2 cellular contexts compared by ENCODE assay signal in the genomic region with DNA sequence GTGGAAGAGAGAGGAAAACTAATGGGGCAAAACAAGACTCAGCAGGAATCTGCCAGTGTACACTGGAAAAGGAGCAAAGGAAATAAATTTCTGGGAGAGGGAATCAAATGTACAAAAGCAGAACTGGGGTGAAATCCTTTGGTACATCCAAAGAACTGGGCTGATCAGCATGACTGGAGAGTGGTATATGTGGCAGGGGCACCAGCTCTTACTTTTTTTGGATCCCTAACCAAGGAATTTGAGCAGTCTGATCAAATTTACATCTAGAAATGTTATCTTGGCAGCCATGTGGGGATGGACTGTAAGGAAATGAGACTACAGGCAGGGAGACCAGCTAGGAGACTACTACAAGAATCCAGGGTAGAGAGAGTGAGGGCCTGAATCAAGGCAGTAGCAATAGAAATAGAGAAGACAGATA.
TF ChIP-seq lines count a peak whose summit lies in the region.

No MANE protein-coding gene starts in this region.

TF ChIP-seq in SK-N-SH, 30 proteins besides CTCF, POLR2A, EP300 and RAD21:
- no peak for TF ChIP-seq GABPA (IDR thresholded peaks at IDR 0.05; ENCODE audit: low read depth)
- TF ChIP-seq, protein P1, sequence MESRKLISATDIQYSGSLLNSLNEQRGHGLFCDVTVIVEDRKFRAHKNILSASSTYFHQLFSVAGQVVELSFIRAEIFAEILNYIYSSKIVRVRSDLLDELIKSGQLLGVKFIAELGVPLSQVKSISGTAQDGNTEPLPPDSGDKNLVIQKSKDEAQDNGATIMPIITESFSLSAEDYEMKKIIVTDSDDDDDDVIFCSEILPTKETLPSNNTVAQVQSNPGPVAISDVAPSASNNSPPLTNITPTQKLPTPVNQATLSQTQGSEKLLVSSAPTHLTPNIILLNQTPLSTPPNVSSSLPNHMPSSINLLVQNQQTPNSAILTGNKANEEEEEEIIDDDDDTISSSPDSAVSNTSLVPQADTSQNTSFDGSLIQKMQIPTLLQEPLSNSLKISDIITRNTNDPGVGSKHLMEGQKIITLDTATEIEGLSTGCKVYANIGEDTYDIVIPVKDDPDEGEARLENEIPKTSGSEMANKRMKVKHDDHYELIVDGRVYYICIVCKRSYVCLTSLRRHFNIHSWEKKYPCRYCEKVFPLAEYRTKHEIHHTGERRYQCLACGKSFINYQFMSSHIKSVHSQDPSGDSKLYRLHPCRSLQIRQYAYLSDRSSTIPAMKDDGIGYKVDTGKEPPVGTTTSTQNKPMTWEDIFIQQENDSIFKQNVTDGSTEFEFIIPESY (IDR thresholded peaks at IDR 0.05; ENCODE audit: borderline replicate concordance, low read depth), result no peak
TF ChIP-seq in SK-N-SH: peak in this region for 0.

TF ChIP-seq in SK-N-SH treated with all-trans-retinoic acid at 6 μM for 48 hours, 23 proteins besides CTCF, POLR2A, EP300 and RAD21:
- TF ChIP-seq RARB (CRISPR knock-in tag; IDR thresholded peaks at IDR 0.05) (no peak), ZNF8 (CRISPR knock-in tag; IDR thresholded peaks at IDR 0.05) (no peak), ISL1 (CRISPR knock-in tag; IDR thresholded peaks at IDR 0.05) (no peak), PPARA (CRISPR knock-in tag; IDR thresholded peaks at IDR 0.05; ENCODE audit: borderline replicate concordance) (no peak), ESRRG (CRISPR knock-in tag; IDR thresholded peaks at IDR 0.05) (no peak), ZFP30 (CRISPR knock-in tag; IDR thresholded peaks at IDR 0.05) (no peak), GLIS3 (CRISPR knock-in tag; IDR thresholded peaks at IDR 0.05) (no peak), ZC3H10 (CRISPR knock-in tag; IDR thresholded peaks at IDR 0.05) (no peak), ZNF70 (CRISPR knock-in tag; IDR thresholded peaks at IDR 0.05) (no peak), CSDC2 (CRISPR knock-in tag; IDR thresholded peaks at IDR 0.05) (no peak), ZFP3 (CRISPR knock-in tag; IDR thresholded peaks at IDR 0.05) (no peak), SNAI2 (CRISPR knock-in tag; IDR thresholded peaks at IDR 0.05) (no peak), ZNF565 (CRISPR knock-in tag; conservative IDR thresholded peaks at IDR 0.05; ENCODE audit: low read depth) (no peak), TOX (CRISPR knock-in tag; IDR thresholded peaks at IDR 0.05; ENCODE audit: borderline replicate concordance) (no peak), ARNTL (CRISPR knock-in tag; IDR thresholded peaks at IDR 0.05; ENCODE audit: borderline replicate concordance, low read depth) (no peak), BACH2 (CRISPR knock-in tag; IDR thresholded peaks at IDR 0.05; ENCODE audit: borderline replicate concordance) (no peak)
- TF ChIP-seq, protein P2, sequence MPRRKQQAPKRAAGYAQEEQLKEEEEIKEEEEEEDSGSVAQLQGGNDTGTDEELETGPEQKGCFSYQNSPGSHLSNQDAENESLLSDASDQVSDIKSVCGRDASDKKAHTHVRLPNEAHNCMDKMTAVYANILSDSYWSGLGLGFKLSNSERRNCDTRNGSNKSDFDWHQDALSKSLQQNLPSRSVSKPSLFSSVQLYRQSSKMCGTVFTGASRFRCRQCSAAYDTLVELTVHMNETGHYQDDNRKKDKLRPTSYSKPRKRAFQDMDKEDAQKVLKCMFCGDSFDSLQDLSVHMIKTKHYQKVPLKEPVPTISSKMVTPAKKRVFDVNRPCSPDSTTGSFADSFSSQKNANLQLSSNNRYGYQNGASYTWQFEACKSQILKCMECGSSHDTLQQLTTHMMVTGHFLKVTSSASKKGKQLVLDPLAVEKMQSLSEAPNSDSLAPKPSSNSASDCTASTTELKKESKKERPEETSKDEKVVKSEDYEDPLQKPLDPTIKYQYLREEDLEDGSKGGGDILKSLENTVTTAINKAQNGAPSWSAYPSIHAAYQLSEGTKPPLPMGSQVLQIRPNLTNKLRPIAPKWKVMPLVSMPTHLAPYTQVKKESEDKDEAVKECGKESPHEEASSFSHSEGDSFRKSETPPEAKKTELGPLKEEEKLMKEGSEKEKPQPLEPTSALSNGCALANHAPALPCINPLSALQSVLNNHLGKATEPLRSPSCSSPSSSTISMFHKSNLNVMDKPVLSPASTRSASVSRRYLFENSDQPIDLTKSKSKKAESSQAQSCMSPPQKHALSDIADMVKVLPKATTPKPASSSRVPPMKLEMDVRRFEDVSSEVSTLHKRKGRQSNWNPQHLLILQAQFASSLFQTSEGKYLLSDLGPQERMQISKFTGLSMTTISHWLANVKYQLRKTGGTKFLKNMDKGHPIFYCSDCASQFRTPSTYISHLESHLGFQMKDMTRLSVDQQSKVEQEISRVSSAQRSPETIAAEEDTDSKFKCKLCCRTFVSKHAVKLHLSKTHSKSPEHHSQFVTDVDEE (CRISPR knock-in tag; IDR thresholded peaks at IDR 0.05), result no peak
- TF ChIP-seq, protein P3, sequence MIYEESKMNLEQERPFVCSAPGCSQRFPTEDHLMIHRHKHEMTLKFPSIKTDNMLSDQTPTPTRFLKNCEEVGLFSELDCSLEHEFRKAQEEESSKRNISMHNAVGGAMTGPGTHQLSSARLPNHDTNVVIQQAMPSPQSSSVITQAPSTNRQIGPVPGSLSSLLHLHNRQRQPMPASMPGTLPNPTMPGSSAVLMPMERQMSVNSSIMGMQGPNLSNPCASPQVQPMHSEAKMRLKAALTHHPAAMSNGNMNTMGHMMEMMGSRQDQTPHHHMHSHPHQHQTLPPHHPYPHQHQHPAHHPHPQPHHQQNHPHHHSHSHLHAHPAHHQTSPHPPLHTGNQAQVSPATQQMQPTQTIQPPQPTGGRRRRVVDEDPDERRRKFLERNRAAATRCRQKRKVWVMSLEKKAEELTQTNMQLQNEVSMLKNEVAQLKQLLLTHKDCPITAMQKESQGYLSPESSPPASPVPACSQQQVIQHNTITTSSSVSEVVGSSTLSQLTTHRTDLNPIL (CRISPR knock-in tag; IDR thresholded peaks at IDR 0.05; ENCODE audit: low read depth), result no peak
- TF ChIP-seq, protein P4, sequence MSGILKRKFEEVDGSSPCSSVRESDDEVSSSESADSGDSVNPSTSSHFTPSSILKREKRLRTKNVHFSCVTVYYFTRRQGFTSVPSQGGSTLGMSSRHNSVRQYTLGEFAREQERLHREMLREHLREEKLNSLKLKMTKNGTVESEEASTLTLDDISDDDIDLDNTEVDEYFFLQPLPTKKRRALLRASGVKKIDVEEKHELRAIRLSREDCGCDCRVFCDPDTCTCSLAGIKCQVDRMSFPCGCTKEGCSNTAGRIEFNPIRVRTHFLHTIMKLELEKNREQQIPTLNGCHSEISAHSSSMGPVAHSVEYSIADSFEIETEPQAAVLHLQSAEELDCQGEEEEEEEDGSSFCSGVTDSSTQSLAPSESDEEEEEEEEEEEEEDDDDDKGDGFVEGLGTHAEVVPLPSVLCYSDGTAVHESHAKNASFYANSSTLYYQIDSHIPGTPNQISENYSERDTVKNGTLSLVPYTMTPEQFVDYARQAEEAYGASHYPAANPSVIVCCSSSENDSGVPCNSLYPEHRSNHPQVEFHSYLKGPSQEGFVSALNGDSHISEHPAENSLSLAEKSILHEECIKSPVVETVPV (CRISPR knock-in tag; IDR thresholded peaks at IDR 0.05), result no peak
- TF ChIP-seq, protein P5, sequence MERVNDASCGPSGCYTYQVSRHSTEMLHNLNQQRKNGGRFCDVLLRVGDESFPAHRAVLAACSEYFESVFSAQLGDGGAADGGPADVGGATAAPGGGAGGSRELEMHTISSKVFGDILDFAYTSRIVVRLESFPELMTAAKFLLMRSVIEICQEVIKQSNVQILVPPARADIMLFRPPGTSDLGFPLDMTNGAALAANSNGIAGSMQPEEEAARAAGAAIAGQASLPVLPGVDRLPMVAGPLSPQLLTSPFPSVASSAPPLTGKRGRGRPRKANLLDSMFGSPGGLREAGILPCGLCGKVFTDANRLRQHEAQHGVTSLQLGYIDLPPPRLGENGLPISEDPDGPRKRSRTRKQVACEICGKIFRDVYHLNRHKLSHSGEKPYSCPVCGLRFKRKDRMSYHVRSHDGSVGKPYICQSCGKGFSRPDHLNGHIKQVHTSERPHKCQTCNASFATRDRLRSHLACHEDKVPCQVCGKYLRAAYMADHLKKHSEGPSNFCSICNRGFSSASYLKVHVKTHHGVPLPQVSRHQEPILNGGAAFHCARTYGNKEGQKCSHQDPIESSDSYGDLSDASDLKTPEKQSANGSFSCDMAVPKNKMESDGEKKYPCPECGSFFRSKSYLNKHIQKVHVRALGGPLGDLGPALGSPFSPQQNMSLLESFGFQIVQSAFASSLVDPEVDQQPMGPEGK (CRISPR knock-in tag; IDR thresholded peaks at IDR 0.05; ENCODE audit: borderline replicate concordance), result no peak
TF ChIP-seq in SK-N-SH treated with all-trans-retinoic acid at 6 μM for 48 hours: peak in this region for 0.
